Comparison of ENCODE assay signal across 7 cellular contexts in the genomic region with DNA sequence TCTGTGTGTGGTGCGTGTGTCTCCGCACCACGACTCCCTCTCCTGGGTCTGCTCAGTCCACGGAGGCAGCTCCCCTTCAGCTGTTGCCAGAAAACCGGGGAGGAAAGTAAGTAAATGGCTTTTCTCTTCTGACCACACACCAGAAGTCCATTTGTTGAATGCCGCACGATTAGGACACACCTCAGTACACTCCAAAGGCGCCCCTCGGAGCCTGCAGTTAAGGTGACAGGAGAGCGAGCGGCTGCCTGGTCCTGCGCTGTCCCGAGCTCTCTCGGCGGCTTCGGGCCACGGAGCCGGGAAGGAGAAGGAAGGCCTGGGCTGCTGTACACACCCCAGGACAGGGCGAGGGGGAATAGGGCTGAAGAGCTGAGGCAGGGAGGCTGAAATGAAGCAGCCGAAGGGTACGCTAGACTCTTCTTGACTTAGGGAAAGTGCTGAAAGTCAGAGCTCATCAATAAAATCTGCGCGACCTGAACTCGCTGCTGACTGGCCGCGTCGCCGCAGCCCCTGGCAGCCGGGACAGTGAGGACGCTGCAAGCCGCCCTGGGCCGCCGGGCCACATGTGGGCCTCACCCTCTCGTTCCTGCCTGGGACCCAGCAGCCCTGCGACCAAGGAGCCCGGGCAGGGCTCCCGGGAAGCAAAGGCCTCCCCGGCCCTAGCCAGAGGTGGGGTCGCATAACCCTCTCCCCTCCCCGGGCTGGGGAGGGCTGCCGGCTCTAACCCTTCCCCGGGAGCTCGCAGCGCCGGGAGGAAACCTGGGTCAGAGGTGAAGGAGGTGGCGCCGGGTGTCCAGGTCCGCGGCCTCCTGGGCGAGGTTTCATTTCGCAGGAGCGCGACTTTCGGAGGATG. TPM values are rescaled to one million over a fixed set of nuclear protein-coding genes. Genes with fewer than 3 reads are reported as not detected.
A peak's percentile ranks its signal among the peaks of the same experiment; 100 is the strongest.
DNase-seq lines count a peak whose midpoint lies in the region; ATAC-seq and TF ChIP-seq lines count a peak whose summit lies in the region.

No MANE protein-coding gene starts in this region.

- H3K4me3 ChIP-seq in Peyer's patch (peak overlapping the region; percentile 1 to 52 (median 44)), fibroblast of mammary gland (ENCODE audit: control insufficient read depth, low read depth, low read length) (peak overlapping the region; percentile 2), rectal smooth muscle tissue (ENCODE audit: low read length) (peak overlapping the region; percentile 52), SJCRH30 (no peak overlapping the region)

- no peaks in the 10 kb centered on the region for H3K36me3 ChIP-seq in Peyer's patch
- H3K36me3 ChIP-seq in rectal smooth muscle tissue (ENCODE audit: control insufficient read depth, insufficient read depth, low read length): no peaks in the 10 kb centered on the region
- H3K36me3 ChIP-seq in SJCRH30: no peaks in the 10 kb centered on the region

- peaks cover 0 to 84% (median 31%) of the 10 kb centered on the region in 4 donors for H3K4me1 ChIP-seq in Peyer's patch
- peaks cover 5% of the 10 kb centered on the region for H3K4me1 ChIP-seq in rectal smooth muscle tissue (ENCODE audit: control insufficient read depth, insufficient read depth, low read length)
- 0 out of 2 replicates have a peak, but pooled peaks cover 3% of the 10 kb centered on the region for H3K4me1 ChIP-seq in SJCRH30

- TF ChIP-seq POLR2A in Peyer's patch (IDR thresholded peaks at IDR 0.05): no peak

- no peak overlapping the region for H3K9ac ChIP-seq in rectal smooth muscle tissue (ENCODE audit: low read length)

- H3K27me3 ChIP-seq in Peyer's patch: peaks cover 0 to 97% of the 10 kb centered on the region in 2 donors
- H3K27me3 ChIP-seq in rectal smooth muscle tissue (ENCODE audit: control insufficient read depth, insufficient read depth, low read length): peaks cover 69% of the 10 kb centered on the region
- H3K27me3 ChIP-seq in SJCRH30: no peaks in the 10 kb centered on the region

- H3K9me3 ChIP-seq in Peyer's patch (peaks cover 0 to 10% (median 0%) of the 10 kb centered on the region in 4 donors), SJCRH30 (replicated peaks) (no peaks in the 10 kb centered on the region)

- no peak for TF ChIP-seq CTCF in GM13977 (IDR thresholded peaks at IDR 0.05; ENCODE audit: extremely low read depth, insufficient read depth, missing control alignments)
- TF ChIP-seq CTCF in Peyer's patch (IDR thresholded peaks at IDR 0.05): no peak
- TF ChIP-seq CTCF in fibroblast of mammary gland (conservative IDR thresholded peaks at IDR 0.05; ENCODE audit: control insufficient read depth, insufficient read depth, low read depth, low read length): no peak

- H3K27ac ChIP-seq in Peyer's patch: no peak overlapping the region
- no peak overlapping the region for H3K27ac ChIP-seq in rectal smooth muscle tissue (ENCODE audit: low read depth, low read length)
- no peak overlapping the region for H3K27ac ChIP-seq in SJCRH30

- ATAC-seq in HG02870 (IDR thresholded peaks at IDR 0.05; ENCODE audit: unreplicated experiment) (no peak), GM21381 (IDR thresholded peaks at IDR 0.05; ENCODE audit: unreplicated experiment) (no peak)

- in situ Hi-C loops in GM13977 (cut with MboI; ENCODE audit: low pct_unique_long_range_greater_than_20kb, low sequenced_read_pairs, unreplicated experiment): loop anchor here (25.0 kb wide), 1 partner anchor 625 kb away; a partner anchor contains a TSS

- DNase-seq in GM13977 (ENCODE audit: low spot score) (peak; percentile 58), Peyer's patch (no peak), fibroblast of mammary gland (ENCODE audit: low read depth) (no peak), SJCRH30 (no peak)

RNA-seq across cellular contexts. Expression of a gene that starts 1.5 kb away (rescaled TPM):
- total RNA-seq in Peyer's patch: 1 to 10 TPM in 3 of 4 donors, not detected in 1; 2.5 to 5.1 (median 2.8) TPM
- total RNA-seq in SJCRH30 (2014; rRNA removed; shearing (Covaris generic)): 6.6 and 9.3 TPM in 2 replicates
